In genomic region chr12:43282106-43282505, GRCh38 we compare ENCODE assay signal across 11 cellular contexts.
A peak's percentile ranks its signal among the peaks of the same experiment; 100 is the strongest.
DNase-seq lines count a peak whose midpoint lies in the region; ATAC-seq and TF ChIP-seq lines count a peak whose summit lies in the region.
"Had no signal": no experiment of that assay in that cellular context is flagged by ENCODE, and none has a peak within 500 bp of the region (broad histone marks: within the 10 kb centered on the region; RNA-seq: fewer than 3 reads in every experiment).

No MANE protein-coding gene starts in this region.

- H3K27me3 Mint-ChIP-seq in activated CD4-positive, alpha-beta T cell treated with anti-CD3 and anti-CD28 coated beads, Interleukin-2, amount 10 ng/mL, durations not matched to agents 24 days and 14 days, result no peaks in the 10 kb centered on the region
- H3K27me3 Mint-ChIP-seq: stimulated activated naive CD8-positive, alpha-beta T cell treated with anti-CD3 and anti-CD28 coated beads, Interleukin-15, Interleukin-2, amounts not matched to agents 100 ng/mL and 50 ng/mL, for 24 hours had no signal

- no peaks in the 10 kb centered on the region for H3K36me3 Mint-ChIP-seq in activated CD4-positive, alpha-beta T cell treated with anti-CD3 and anti-CD28 coated beads, Interleukin-2, amount 10 ng/mL, durations not matched to agents 24 days and 14 days (ENCODE audit: low read depth)

- H3K4me3 ChIP-seq in HFF-Myc (replicated peaks; ENCODE audit: low read depth, low read length), result no peak overlapping the region
- H3K4me3 ChIP-seq: ovary had no signal

- TF ChIP-seq CTCF in AG09319 (IDR thresholded peaks at IDR 0.05; ENCODE audit: low read depth, low read length) (peak; percentile 41), HFF-Myc (IDR thresholded peaks at IDR 0.05; ENCODE audit: low read depth, low read length, missing control alignments) (peak; percentile 13)

- H3K4me1 Mint-ChIP-seq in activated CD4-positive, alpha-beta T cell treated with anti-CD3 and anti-CD28 coated beads, Interleukin-2, amount 10 ng/mL, durations not matched to agents 24 days and 14 days, result no peaks in the 10 kb centered on the region

- ATAC-seq in HG03097 (IDR thresholded peaks at IDR 0.05; ENCODE audit: low FRiP score, unreplicated experiment), result no peak
- ATAC-seq in HG03280 (IDR thresholded peaks at IDR 0.05; ENCODE audit: unreplicated experiment), result no peak
- ATAC-seq: esophagus mucosa had no signal

- H3K4me3 Mint-ChIP-seq in activated CD4-positive, alpha-beta T cell treated with anti-CD3 and anti-CD28 coated beads, Interleukin-2, amount 10 ng/mL, durations not matched to agents 24 days and 14 days, result no peak overlapping the region
- H3K4me3 Mint-ChIP-seq: stimulated activated naive CD8-positive, alpha-beta T cell treated with anti-CD3 and anti-CD28 coated beads, Interleukin-15, Interleukin-2, amounts not matched to agents 100 ng/mL and 50 ng/mL, for 24 hours had no signal

- intact Hi-C loops in activated CD4-positive, alpha-beta T cell treated with anti-CD3 and anti-CD28 coated beads, Interleukin-2, amount 10 ng/mL, durations not matched to agents 24 days and 14 days (cut with micrococcal nuclease), result no loop called here

- H3K27ac Mint-ChIP-seq in activated CD4-positive, alpha-beta T cell treated with anti-CD3 and anti-CD28 coated beads, Interleukin-2, amount 10 ng/mL, durations not matched to agents 24 days and 14 days, result no peak overlapping the region
- H3K27ac Mint-ChIP-seq: stimulated activated naive CD8-positive, alpha-beta T cell treated with anti-CD3 and anti-CD28 coated beads, Interleukin-15, Interleukin-2, amounts not matched to agents 100 ng/mL and 50 ng/mL, for 24 hours had no signal

- no peaks in the 10 kb centered on the region for H3K9me3 Mint-ChIP-seq in activated CD4-positive, alpha-beta T cell treated with anti-CD3 and anti-CD28 coated beads, Interleukin-2, amount 10 ng/mL, durations not matched to agents 24 days and 14 days
- H3K9me3 Mint-ChIP-seq: stimulated activated naive CD8-positive, alpha-beta T cell treated with anti-CD3 and anti-CD28 coated beads, Interleukin-15, Interleukin-2, amounts not matched to agents 100 ng/mL and 50 ng/mL, for 24 hours had no signal

- DNase-seq in AG09319 (ENCODE audit: extremely low read depth, low read depth) (no peak), HFF-Myc (ENCODE audit: extremely low read depth, low read depth) (no peak), SK-N-DZ (ENCODE audit: low spot score) (peak; percentile 46), glomerular visceral epithelial cell (ENCODE audit: extremely low spot score) (peak; percentile 53), middle frontal gyrus (ENCODE audit: extremely low spot score, low spot score) (no peak)
- no peak for DNase-seq in activated CD4-positive, alpha-beta T cell treated with anti-CD3 and anti-CD28 coated beads, Interleukin-2, amount 10 ng/mL, durations not matched to agents 24 days and 14 days
- DNase-seq: ovary had no signal

Comparison
In these comparisons a context has a peak if more than half of its experiments do, and no peak if none do; other contexts are left out.
1. DNase-seq: peak in SK-N-DZ (single experiment) and glomerular visceral epithelial cell (single experiment); none in AG09319 (single experiment), HFF-Myc (single experiment), middle frontal gyrus (single experiment) and activated CD4-positive, alpha-beta T cell treated with anti-CD3 and anti-CD28 coated beads, Interleukin-2, amount 10 ng/mL, durations not matched to agents 24 days and 14 days (single experiment).